In the genomic region with DNA sequence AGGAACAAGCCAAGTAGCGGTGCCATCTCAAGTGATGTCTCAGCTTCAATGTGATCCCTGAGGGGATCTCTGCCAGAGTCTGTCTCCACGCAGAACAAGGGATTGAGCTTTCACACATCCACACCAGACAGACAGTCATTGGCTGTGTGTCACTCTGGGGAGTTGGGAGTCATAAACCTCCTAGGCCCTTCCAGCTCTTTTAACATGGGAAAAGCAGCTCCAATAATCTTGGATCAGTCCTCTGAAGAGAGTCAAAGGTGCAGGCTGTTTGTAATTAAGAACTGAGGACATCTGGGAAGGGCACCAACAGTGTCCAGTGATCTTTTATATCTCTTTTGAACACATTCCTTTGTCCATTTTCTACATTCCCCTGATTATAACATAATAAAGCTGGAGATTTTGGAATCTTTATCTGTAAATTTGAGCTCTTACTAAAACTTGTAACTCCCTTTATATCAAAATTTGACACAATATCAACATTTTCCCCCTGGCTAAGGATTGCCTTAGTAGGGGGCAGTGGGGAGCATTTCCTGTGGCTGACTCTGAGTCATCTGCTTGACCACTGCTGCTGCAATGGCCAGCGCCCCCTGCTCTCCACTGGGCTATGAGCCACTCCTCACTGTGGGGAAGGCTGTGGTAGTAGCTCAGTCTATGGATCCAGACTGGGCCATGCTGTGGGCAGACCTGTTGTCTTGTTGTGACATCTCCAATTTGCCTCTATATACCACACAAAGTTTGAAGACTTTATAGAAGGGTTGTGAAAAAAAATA, we compare ENCODE assay signal across 26 cellular contexts.
DNase-seq lines count a peak whose midpoint lies in the region; ATAC-seq, FAIRE-seq and TF ChIP-seq lines count a peak whose summit lies in the region.
"Had no signal": no experiment of that assay in that cellular context is flagged by ENCODE, and none has a peak within 500 bp of the region (broad histone marks: within the 10 kb centered on the region; RNA-seq: fewer than 3 reads in every experiment).

No MANE protein-coding gene starts in this region.

- no peaks in the 10 kb centered on the region for H3K36me3 Mint-ChIP-seq in chondrocyte (ENCODE audit: low read depth)
- peaks cover 0 to 4% (median 0%) of the 10 kb centered on the region in 3 donors for H3K36me3 Mint-ChIP-seq in naive thymus-derived CD8-positive, alpha-beta T cell
- H3K36me3 Mint-ChIP-seq: activated CD4-positive, alpha-beta memory T cell treated with anti-CD3 and anti-CD28 coated beads for 36 hours; activated naive CD4-positive, alpha-beta T cell treated with anti-CD3 and anti-CD28 coated beads, Interleukin-2, amount 50 U/mL, for 24 hours had no signal

- no peaks in the 10 kb centered on the region for H3K9me3 ChIP-seq in kidney (ENCODE audit: control insufficient read depth in 1 of 2, low read length in 2 of 2)

- peaks cover 10% of the 10 kb centered on the region for H3K9me3 Mint-ChIP-seq in chondrocyte (ENCODE audit: low read depth)
- peaks cover 0 to 3% (median 0%) of the 10 kb centered on the region in 9 donors for H3K9me3 Mint-ChIP-seq in naive thymus-derived CD8-positive, alpha-beta T cell
- H3K9me3 Mint-ChIP-seq: activated CD4-positive, alpha-beta memory T cell treated with anti-CD3 and anti-CD28 coated beads for 36 hours; activated naive CD4-positive, alpha-beta T cell treated with anti-CD3 and anti-CD28 coated beads, Interleukin-2, amount 50 U/mL, for 24 hours; stimulated activated naive CD8-positive, alpha-beta T cell treated with anti-CD3 and anti-CD28 coated beads, Interleukin-15, Interleukin-2, amounts not matched to agents 100 ng/mL and 50 ng/mL, for 24 hours had no signal

- H3K9ac ChIP-seq in kidney (ENCODE audit: low read length in 2 of 2), result no peak overlapping the region

- no peak for FAIRE-seq in kidney (lab: Jason Lieb, UNC)
- FAIRE-seq: GM12892, urothelium cell line had no signal

- peaks cover 0 to 5% of the 10 kb centered on the region in 2 donors for H3K4me1 ChIP-seq in kidney (ENCODE audit: control insufficient read depth in 1 of 2, insufficient read depth in 1 of 2, low read depth in 1 of 2, low read length in 2 of 2)
- H3K4me1 ChIP-seq: breast epithelium had no signal

- ATAC-seq in sciatic nerve, result peak; percentile 88
- no peak for ATAC-seq in naive thymus-derived CD8-positive, alpha-beta T cell
- ATAC-seq: HCT116, PC-3 had no signal

- H3K36me3 ChIP-seq in kidney (ENCODE audit: control insufficient read depth in 1 of 2, insufficient read depth in 2 of 2, low read length in 2 of 2), result no peaks in the 10 kb centered on the region
- H3K36me3 ChIP-seq: breast epithelium, WERI-Rb-1 had no signal

- H3K27ac ChIP-seq in kidney (ENCODE audit: low read depth in 2 of 2, low read length in 2 of 2), result no peak overlapping the region
- H3K27ac ChIP-seq: WERI-Rb-1 had no signal

- POLR2A ChIA-PET in naive thymus-derived CD8-positive, alpha-beta T cell (lab: Charles Lee), result no interaction called here

- no peak overlapping the region for H3K4me3 Mint-ChIP-seq in chondrocyte (ENCODE audit: unreplicated experiment)
- H3K4me3 Mint-ChIP-seq in naive thymus-derived CD8-positive, alpha-beta T cell, result no peak overlapping the region
- H3K4me3 Mint-ChIP-seq: activated CD4-positive, alpha-beta memory T cell treated with anti-CD3 and anti-CD28 coated beads for 36 hours; activated naive CD4-positive, alpha-beta T cell treated with anti-CD3 and anti-CD28 coated beads, Interleukin-2, amount 50 U/mL, for 24 hours; dendritic cell treated with granulocyte-macrophage colony-stimulating factor and Interleukin-4, amounts not matched to agents 40 ng/mL and 50 ng/mL, for 4 days; stimulated activated naive CD8-positive, alpha-beta T cell treated with anti-CD3 and anti-CD28 coated beads, Interleukin-15, Interleukin-2, amounts not matched to agents 100 ng/mL and 50 ng/mL, for 24 hours had no signal

- TF ChIP-seq CTCF in chondrocyte (IDR thresholded peaks at IDR 0.05) (peak; percentile 46), kidney (IDR thresholded peaks at IDR 0.05; ENCODE audit: borderline replicate concordance, extremely low read depth, insufficient read depth) (no peak)

- intact Hi-C loops in kidney (cut with DNase I) (no loop called here), sciatic nerve (cut with DNase I) (no loop called here)

- H3K27me3 Mint-ChIP-seq in chondrocyte (ENCODE audit: low read depth), result no peaks in the 10 kb centered on the region
- peaks cover 0 to 8% (median 0%) of the 10 kb centered on the region in 5 donors for H3K27me3 Mint-ChIP-seq in naive thymus-derived CD8-positive, alpha-beta T cell
- H3K27me3 Mint-ChIP-seq: activated CD4-positive, alpha-beta memory T cell treated with anti-CD3 and anti-CD28 coated beads for 36 hours; activated naive CD4-positive, alpha-beta T cell treated with anti-CD3 and anti-CD28 coated beads, Interleukin-2, amount 50 U/mL, for 24 hours; dendritic cell treated with granulocyte-macrophage colony-stimulating factor and Interleukin-4, amounts not matched to agents 40 ng/mL and 50 ng/mL, for 4 days had no signal

- H3K4me3 ChIP-seq in kidney (ENCODE audit: low read length in 2 of 2), result no peak overlapping the region
- H3K4me3 ChIP-seq: breast epithelium had no signal

- H3K4me1 Mint-ChIP-seq in chondrocyte (ENCODE audit: low read depth), result peaks cover 65% of the 10 kb centered on the region
- H3K4me1 Mint-ChIP-seq in naive thymus-derived CD8-positive, alpha-beta T cell, result no peaks in the 10 kb centered on the region
- H3K4me1 Mint-ChIP-seq: activated naive CD4-positive, alpha-beta T cell treated with anti-CD3 and anti-CD28 coated beads, Interleukin-2, amount 50 U/mL, for 24 hours had no signal

- H3K27ac Mint-ChIP-seq in chondrocyte (ENCODE audit: unreplicated experiment), result peak overlapping the region; percentile 67
- H3K27ac Mint-ChIP-seq in naive thymus-derived CD8-positive, alpha-beta T cell, result no peak overlapping the region
- H3K27ac Mint-ChIP-seq: activated CD4-positive, alpha-beta memory T cell treated with anti-CD3 and anti-CD28 coated beads for 36 hours; activated naive CD4-positive, alpha-beta T cell treated with anti-CD3 and anti-CD28 coated beads, Interleukin-2, amount 50 U/mL, for 24 hours; dendritic cell treated with granulocyte-macrophage colony-stimulating factor and Interleukin-4, amounts not matched to agents 40 ng/mL and 50 ng/mL, for 4 days; stimulated activated naive CD8-positive, alpha-beta T cell treated with anti-CD3 and anti-CD28 coated beads, Interleukin-15, Interleukin-2, amounts not matched to agents 100 ng/mL and 50 ng/mL, for 24 hours had no signal

- DNase-seq in ELR (ENCODE audit: low read depth) (peak; percentile 2), chondrocyte (ENCODE audit: low spot score) (no peak), kidney (peak; percentile 80), sciatic nerve (ENCODE audit: low spot score) (peak; percentile 66), Kasumi-1 (lab: John Stamatoyannopoulos, UW) (no peak), DMS79 (lab: John Stamatoyannopoulos, UW) (no peak), DMS153 treated with DMSO at 0.1 percent for 48 hours (lab: John Stamatoyannopoulos, UW; ENCODE audit: unreplicated experiment) (no peak)
- no peak for DNase-seq in naive thymus-derived CD8-positive, alpha-beta T cell
- DNase-seq: activated CD4-positive, alpha-beta memory T cell treated with anti-CD3 and anti-CD28 coated beads for 36 hours; activated T-cell treated with anti-CD3 and anti-CD28 coated beads, Interleukin-2, amount 50 U/mL, for 1 hour; DMS 273 treated with DMSO at 0.1 percent for 48 hours; foreskin melanocyte; MM.1S; NCI-H146; NCI-H82; PC-3; stimulated activated CD4-positive, alpha-beta T cell treated with anti-CD3 and anti-CD28 coated beads, Interleukin-2, amount 100 ng/mL, for 24 hours; T-helper 2 cell; WERI-Rb-1 had no signal

Comparison
In these comparisons a context has a peak if more than half of its experiments do, and no peak if none do; other contexts are left out.
1. DNase-seq: peak in ELR (single experiment), kidney (single experiment) and sciatic nerve (single experiment); none in chondrocyte (single experiment), Kasumi-1 (0 of 2), naive thymus-derived CD8-positive, alpha-beta T cell (0 of 10), DMS79 (single experiment) and DMS153 treated with DMSO at 0.1 percent for 48 hours (single experiment).